Comparison of ENCODE assay signal across 16 cellular contexts in the genomic region with DNA sequence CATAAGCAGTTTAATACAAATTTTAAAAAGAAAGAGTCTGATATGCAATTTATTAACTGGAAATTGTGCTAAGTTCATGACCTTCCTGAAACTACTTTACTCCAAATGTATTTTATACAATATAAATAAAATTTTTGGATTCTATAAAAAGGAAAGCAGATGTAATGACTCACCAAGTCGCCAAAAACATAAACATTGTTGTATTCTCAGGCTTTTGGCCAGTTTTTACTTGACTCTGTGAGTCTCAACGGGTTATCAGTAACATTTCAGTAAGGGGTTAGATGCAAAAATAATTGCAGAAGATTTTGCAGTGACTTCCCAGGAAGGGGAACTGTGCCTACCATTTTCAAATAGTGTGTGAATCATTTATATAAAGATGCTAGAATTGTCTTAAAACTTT.
"Had no signal": no experiment of that assay in that cellular context is flagged by ENCODE, and none has a peak within 500 bp of the region (broad histone marks: within the 10 kb centered on the region; RNA-seq: fewer than 3 reads in every experiment).

No MANE protein-coding gene starts in this region.

- H3K27ac ChIP-seq: body of pancreas, dorsolateral prefrontal cortex, foreskin keratinocyte, psoas muscle, sigmoid colon, thyroid gland had no signal

- ATAC-seq: activated CD4-positive, alpha-beta T cell treated with anti-CD3 and anti-CD28 coated beads for 36 hours; activated CD8-positive, alpha-beta memory T cell treated with anti-CD3 and anti-CD28 coated beads, Interleukin-2, amount 10 ng/mL, durations not matched to agents 7 days and 5 days; body of pancreas; foreskin keratinocyte; psoas muscle; stimulated activated naive B cell treated with anti-CD40 and anti-IgM and Interleukin-4, amounts not matched to agents 10 μg/mL and 1 μg/mL and 100 μg/mL, for 72 hours; T-helper 17 cell had no signal

- H3K27ac Mint-ChIP-seq: activated CD4-positive, alpha-beta memory T cell treated with anti-CD3 and anti-CD28 coated beads for 36 hours; activated CD4-positive, alpha-beta T cell treated with anti-CD3 and anti-CD28 coated beads for 36 hours; activated CD8-positive, alpha-beta memory T cell treated with anti-CD3 and anti-CD28 coated beads, Interleukin-2, amount 10 ng/mL, durations not matched to agents 7 days and 5 days; activated naive CD4-positive, alpha-beta T cell treated with anti-CD3 and anti-CD28 coated beads, Interleukin-2, amount 50 U/mL, for 24 hours; endodermal cell; stimulated activated naive B cell treated with anti-CD40 and anti-IgM and Interleukin-4, amounts not matched to agents 10 μg/mL and 1 μg/mL and 100 μg/mL, for 72 hours; T-helper 17 cell had no signal

- H3K9me3 ChIP-seq: body of pancreas, psoas muscle, sigmoid colon, thyroid gland had no signal

- H3K27me3 Mint-ChIP-seq: activated CD4-positive, alpha-beta memory T cell treated with anti-CD3 and anti-CD28 coated beads for 36 hours; activated CD4-positive, alpha-beta T cell treated with anti-CD3 and anti-CD28 coated beads for 36 hours; activated CD8-positive, alpha-beta memory T cell treated with anti-CD3 and anti-CD28 coated beads, Interleukin-2, amount 10 ng/mL, durations not matched to agents 7 days and 5 days; activated naive CD4-positive, alpha-beta T cell treated with anti-CD3 and anti-CD28 coated beads, Interleukin-2, amount 50 U/mL, for 24 hours; stimulated activated naive B cell treated with anti-CD40 and anti-IgM and Interleukin-4, amounts not matched to agents 10 μg/mL and 1 μg/mL and 100 μg/mL, for 72 hours; T-helper 17 cell had no signal

- DNase-seq: activated CD4-positive, alpha-beta memory T cell treated with anti-CD3 and anti-CD28 coated beads for 36 hours; activated CD4-positive, alpha-beta T cell treated with anti-CD3 and anti-CD28 coated beads for 36 hours; activated CD8-positive, alpha-beta memory T cell treated with anti-CD3 and anti-CD28 coated beads, Interleukin-2, amount 10 ng/mL, durations not matched to agents 7 days and 5 days; activated T-cell treated with anti-CD3 and anti-CD28 coated beads, Interleukin-2, amount 50 U/mL, for 1 hour; body of pancreas; cerebellar nuclear complex; dorsolateral prefrontal cortex; endodermal cell; foreskin keratinocyte; psoas muscle; sigmoid colon; stimulated activated CD4-positive, alpha-beta T cell treated with anti-CD3 and anti-CD28 coated beads, Interleukin-2, amount 100 ng/mL, for 48 hours; stimulated activated naive B cell treated with anti-CD40 and anti-IgM and Interleukin-4, amounts not matched to agents 10 μg/mL and 1 μg/mL and 100 μg/mL, for 72 hours; T-helper 17 cell; thyroid gland had no signal

- H3K36me3 Mint-ChIP-seq: activated CD4-positive, alpha-beta memory T cell treated with anti-CD3 and anti-CD28 coated beads for 36 hours; activated CD8-positive, alpha-beta memory T cell treated with anti-CD3 and anti-CD28 coated beads, Interleukin-2, amount 10 ng/mL, durations not matched to agents 7 days and 5 days; activated naive CD4-positive, alpha-beta T cell treated with anti-CD3 and anti-CD28 coated beads, Interleukin-2, amount 50 U/mL, for 24 hours; stimulated activated naive B cell treated with anti-CD40 and anti-IgM and Interleukin-4, amounts not matched to agents 10 μg/mL and 1 μg/mL and 100 μg/mL, for 72 hours had no signal

- H3K4me3 Mint-ChIP-seq: activated CD4-positive, alpha-beta memory T cell treated with anti-CD3 and anti-CD28 coated beads for 36 hours; activated CD4-positive, alpha-beta T cell treated with anti-CD3 and anti-CD28 coated beads for 36 hours; activated CD8-positive, alpha-beta memory T cell treated with anti-CD3 and anti-CD28 coated beads, Interleukin-2, amount 10 ng/mL, durations not matched to agents 7 days and 5 days; activated naive CD4-positive, alpha-beta T cell treated with anti-CD3 and anti-CD28 coated beads, Interleukin-2, amount 50 U/mL, for 24 hours; endodermal cell; stimulated activated naive B cell treated with anti-CD40 and anti-IgM and Interleukin-4, amounts not matched to agents 10 μg/mL and 1 μg/mL and 100 μg/mL, for 72 hours; T-helper 17 cell had no signal

- H3K9me3 Mint-ChIP-seq: endodermal cell; stimulated activated naive B cell treated with anti-CD40 and anti-IgM and Interleukin-4, amounts not matched to agents 10 μg/mL and 1 μg/mL and 100 μg/mL, for 72 hours had no signal

- H3K4me3 ChIP-seq: body of pancreas, dorsolateral prefrontal cortex, psoas muscle, sigmoid colon, thyroid gland had no signal

- H3K4me1 Mint-ChIP-seq: activated CD4-positive, alpha-beta T cell treated with anti-CD3 and anti-CD28 coated beads for 36 hours; activated CD8-positive, alpha-beta memory T cell treated with anti-CD3 and anti-CD28 coated beads, Interleukin-2, amount 10 ng/mL, durations not matched to agents 7 days and 5 days; activated naive CD4-positive, alpha-beta T cell treated with anti-CD3 and anti-CD28 coated beads, Interleukin-2, amount 50 U/mL, for 24 hours; stimulated activated naive B cell treated with anti-CD40 and anti-IgM and Interleukin-4, amounts not matched to agents 10 μg/mL and 1 μg/mL and 100 μg/mL, for 72 hours; T-helper 17 cell had no signal

- H3K36me3 ChIP-seq: sigmoid colon, thyroid gland had no signal

- H3K27me3 ChIP-seq: body of pancreas, dorsolateral prefrontal cortex, foreskin keratinocyte, sigmoid colon, thyroid gland had no signal

- H3K4me1 ChIP-seq: body of pancreas, foreskin keratinocyte, psoas muscle had no signal
